Comparison of ENCODE assay signal across 21 cellular contexts in the genomic region with DNA sequence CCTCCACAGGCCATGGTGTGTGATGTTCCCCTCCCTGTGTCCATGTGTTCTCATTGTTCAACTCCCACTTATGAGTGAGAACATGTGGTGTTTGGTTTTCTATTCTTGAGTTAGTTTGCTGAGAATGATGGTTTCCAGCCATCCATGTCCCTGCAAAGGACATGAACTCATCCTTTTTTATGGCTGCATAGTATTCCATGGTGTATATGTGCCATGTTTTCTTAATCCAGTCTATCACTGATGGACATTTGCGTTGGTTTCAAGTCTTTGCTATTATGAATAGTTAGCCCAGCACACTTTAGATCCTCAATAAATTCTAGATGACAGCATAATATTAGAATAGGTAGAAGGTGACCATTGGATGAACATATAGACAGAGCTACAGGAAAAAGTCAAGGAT. TPM values are rescaled to one million over a fixed set of nuclear protein-coding genes. Genes with fewer than 3 reads are reported as not detected.
"Had no signal": no experiment of that assay in that cellular context is flagged by ENCODE, and none has a peak within 500 bp of the region (broad histone marks: within the 10 kb centered on the region; RNA-seq: fewer than 3 reads in every experiment).

No MANE protein-coding gene starts in this region.

RNA-seq across cellular contexts. Expression of gene POU1F1, which starts 28.6 kb away (rescaled TPM):
- total RNA-seq: activated naive CD4-positive, alpha-beta T cell treated with anti-CD3 and anti-CD28 coated beads for 36 hours; activated naive CD4-positive, alpha-beta T cell treated with anti-CD3 and anti-CD28 coated beads, Interleukin-2, amount 50 U/mL, for 72 hours; activated naive CD8-positive, alpha-beta T cell treated with anti-CD3 and anti-CD28 coated beads for 36 hours; activated naive CD8-positive, alpha-beta T cell treated with anti-CD3 and anti-CD28 coated beads, Interleukin-2, amount 10 ng/mL, durations not matched to agents 7 days and 5 days; activated T-cell treated with anti-CD3 and anti-CD28 coated beads, Interleukin-2, amount 50 U/mL, for 4 hours; activated T-cell treated with anti-CD3 and anti-CD28 coated beads, Interleukin-2, amount 50 U/mL, for 72 hours; activated T-helper 1 cell treated with anti-CD3 and anti-CD28 coated beads, Interleukin-12 subunit alpha, Interleukin-12 subunit beta, Interleukin-2, Interleukin-4 antibody, amounts not matched to agents 30 ng/mL and 10 ng/mL and 1 ng/mL, durations not matched to agents 14 hours and 24 hours and 36 hours; activated T-helper 17 cell treated with anti-CD3 and anti-CD28 coated beads, Interleukin-2, amount 50 U/mL, for 72 hours; activated T-helper 2 cell treated with anti-CD3 and anti-CD28 coated beads, Interferon-gamma antibody, Interleukin-2, Interleukin-4, amounts not matched to agents 10 μg/mL and 5 μg/mL and 100 μg/mL, durations not matched to agents 14 hours and 24 hours and 36 hours; adrenal gland; aorta; ascending aorta; astrocyte; body of pancreas; breast epithelium; bronchial epithelial cell; cardiac muscle cell; cardiac septum; cerebellum; chondrocyte had no signal
- polyA plus RNA-seq: adipose tissue, adrenal gland, aorta, cardiac muscle cell had no signal
